In the genomic region with DNA sequence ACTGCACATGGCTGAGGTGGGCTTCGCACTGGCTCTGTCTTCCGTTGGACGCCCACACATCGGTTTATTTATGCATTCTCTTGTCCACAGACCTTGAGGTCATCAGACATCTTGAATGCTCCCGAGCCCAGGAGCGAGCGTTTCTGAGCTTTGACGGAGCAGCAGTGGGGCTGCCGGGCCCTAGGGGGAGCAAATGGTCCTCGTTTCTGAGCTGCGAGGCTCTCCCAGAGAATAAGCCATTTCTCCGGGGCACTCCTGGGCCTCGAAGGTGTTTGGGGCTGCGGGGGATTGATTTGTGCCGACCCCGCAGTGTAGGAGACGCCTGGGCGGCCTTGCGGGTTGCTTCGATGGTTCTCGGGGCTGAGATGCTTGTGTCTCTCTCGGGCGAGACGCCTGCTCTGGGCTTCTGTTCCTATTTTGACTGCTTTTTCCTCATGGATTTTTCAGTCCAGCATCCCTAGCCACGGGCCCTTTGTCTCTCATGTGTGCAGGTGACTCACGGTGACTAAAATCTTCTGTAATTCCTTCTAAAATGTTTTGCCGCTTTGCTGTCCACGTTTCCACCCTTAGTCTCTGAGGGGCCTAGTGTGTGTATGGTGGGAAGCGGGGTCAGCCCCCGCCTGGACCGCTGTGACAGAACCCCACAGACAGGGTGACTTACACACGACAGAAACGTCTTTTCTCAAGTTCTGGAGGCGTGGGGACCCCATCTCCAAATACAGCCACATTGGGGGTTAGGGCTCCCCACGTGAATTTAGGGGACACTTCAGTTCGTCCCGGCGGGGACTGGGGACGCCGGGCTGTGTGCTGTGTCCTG, we compare ENCODE assay signal across 9 cellular contexts.
DNase-seq lines count a peak whose midpoint lies in the region; ATAC-seq and TF ChIP-seq lines count a peak whose summit lies in the region.
"Had no signal": no experiment of that assay in that cellular context is flagged by ENCODE, and none has a peak within 500 bp of the region (broad histone marks: within the 10 kb centered on the region; RNA-seq: fewer than 3 reads in every experiment).

No MANE protein-coding gene starts in this region.

- peak; percentile 80 for DNase-seq in HFFc6
- peak; percentile 40 for DNase-seq in activated CD4-positive, alpha-beta memory T cell treated with anti-CD3 and anti-CD28 coated beads for 36 hours
- peak; percentile 61 for DNase-seq in fibroblast of pulmonary artery (ENCODE audit: low read depth)
- DNase-seq in neuronal stem cell (ENCODE audit: low spot score): peak; percentile 35
- DNase-seq in NCI-H187 treated with DMSO at 0.1 percent for 48 hours (lab: John Stamatoyannopoulos, UW): no peak
- no peak for DNase-seq in DMS79 (lab: John Stamatoyannopoulos, UW)

- no peak overlapping the region for H2AK5ac ChIP-seq in neuronal stem cell (ENCODE audit: low read depth, low read length)

- peaks cover 0 to 95% (median 31%) of the 10 kb centered on the region in 11 experiments; a peak in 16 of 22 replicates for H4K20me1 ChIP-seq in BLaER1 treated with 17β-estradiol and CSF1 and Interleukin-3, amounts not matched to agents 10 nM and 100 nM

- intact Hi-C loops in activated CD4-positive, alpha-beta memory T cell treated with anti-CD3 and anti-CD28 coated beads for 36 hours (cut with micrococcal nuclease): loop anchor here (1.0 to 2.0 kb wide), 3 partner anchors 17 to 213 kb away; a partner anchor contains a TSS

- H3K27ac Mint-ChIP-seq in HFFc6: peak overlapping the region; percentile 100
- peak overlapping the region; percentile 49 for H3K27ac Mint-ChIP-seq in activated CD4-positive, alpha-beta memory T cell treated with anti-CD3 and anti-CD28 coated beads for 36 hours

- peak overlapping the region; percentile 5 for H2BK15ac ChIP-seq in neuronal stem cell (ENCODE audit: low read length)

- H3K27ac ChIP-seq in BLaER1 treated with 17β-estradiol and CSF1 and Interleukin-3, amounts not matched to agents 10 nM and 100 nM: peak overlapping the region; percentile 18 to 73 (median 66); a peak in 21 of 22 replicates
- H3K27ac ChIP-seq in neuronal stem cell (replicated peaks; ENCODE audit: low read length): peak overlapping the region; percentile 21
- H3K27ac ChIP-seq: KMS-11 had no signal

- no peak overlapping the region for H4K8ac ChIP-seq in neuronal stem cell (ENCODE audit: low read depth, low read length)

- H3K9me3 ChIP-seq in BLaER1 treated with 17β-estradiol and CSF1 and Interleukin-3, amounts not matched to agents 10 nM and 100 nM (replicated peaks in 1 of 11): no peaks in the 10 kb centered on the region
- peaks cover 0 to 1% of the 10 kb centered on the region in 2 donors for H3K9me3 ChIP-seq in neuronal stem cell (replicated peaks in 1 of 2; ENCODE audit: control insufficient read depth in 2 of 2, insufficient read depth in 1 of 2, low read depth in 1 of 2, low read length in 2 of 2)

- H3K23ac ChIP-seq in neuronal stem cell (ENCODE audit: low read depth, low read length, poor library complexity): peak overlapping the region; percentile 6

- peak overlapping the region; percentile 43 to 72 (median 58) for H3K4me3 ChIP-seq in BLaER1 treated with 17β-estradiol and CSF1 and Interleukin-3, amounts not matched to agents 10 nM and 100 nM
- H3K4me3 ChIP-seq in fibroblast of pulmonary artery (replicated peaks; ENCODE audit: low read depth, low read length) (peak overlapping the region; percentile 49), neuronal stem cell (ENCODE audit: low read length in 2 of 2) (peak overlapping the region in 1 of 2 donors; percentile 33)

- peak overlapping the region; percentile 71 for H2AFZ ChIP-seq in neuronal stem cell (ENCODE audit: low read length)

- CTCF ChIA-PET in activated CD4-positive, alpha-beta memory T cell treated with anti-CD3 and anti-CD28 coated beads for 36 hours (lab: Charles Lee): interaction anchor here (0.5 to 1.2 kb wide), 6 partner anchors 42 to 1130 kb away, joined by 4 to 11 read pairs (median 6); a partner anchor contains a TSS

- no peak overlapping the region for H3K4ac ChIP-seq in neuronal stem cell (ENCODE audit: low read length)

- POLR2A ChIA-PET in activated CD4-positive, alpha-beta memory T cell treated with anti-CD3 and anti-CD28 coated beads for 36 hours (lab: Charles Lee): no interaction called here

- H3K4me1 Mint-ChIP-seq in HFFc6 (ENCODE audit: low read depth): peaks cover 33% of the 10 kb centered on the region
- peaks cover 21% of the 10 kb centered on the region for H3K4me1 Mint-ChIP-seq in activated CD4-positive, alpha-beta memory T cell treated with anti-CD3 and anti-CD28 coated beads for 36 hours (ENCODE audit: low read depth)

- H3K14ac ChIP-seq in neuronal stem cell (ENCODE audit: low read length): peak overlapping the region; percentile 11

- H2BK12ac ChIP-seq in neuronal stem cell (ENCODE audit: low read length): no peak overlapping the region

- peak; percentile 72 for TF ChIP-seq CTCF in HFFc6 (IDR thresholded peaks at IDR 0.05)
- peak; percentile 50 for TF ChIP-seq CTCF in fibroblast of pulmonary artery (IDR thresholded peaks at IDR 0.05; ENCODE audit: low read length, missing control alignments)

- H2BK5ac ChIP-seq in neuronal stem cell (ENCODE audit: low read length): no peak overlapping the region

- peak overlapping the region; percentile 76 for H3K18ac ChIP-seq in neuronal stem cell (ENCODE audit: low read length)

- H3K36me3 Mint-ChIP-seq in HFFc6 (ENCODE audit: low read depth): no peaks in the 10 kb centered on the region
- H3K36me3 Mint-ChIP-seq in activated CD4-positive, alpha-beta memory T cell treated with anti-CD3 and anti-CD28 coated beads for 36 hours: no peaks in the 10 kb centered on the region

- ATAC-seq in HG03378 (IDR thresholded peaks at IDR 0.05; ENCODE audit: unreplicated experiment): no peak

- H3K27me3 ChIP-seq in BLaER1 treated with 17β-estradiol and CSF1 and Interleukin-3, amounts not matched to agents 10 nM and 100 nM: peaks cover 0 to 6% (median 0%) of the 10 kb centered on the region in 11 experiments; a peak in 4 of 22 replicates
- H3K27me3 ChIP-seq in neuronal stem cell (ENCODE audit: control insufficient read depth in 3 of 3, insufficient read depth in 3 of 3, low read depth in 1 of 3, low read length in 3 of 3): peaks cover 0 to 16% (median 0%) of the 10 kb centered on the region in 3 experiments

- no peaks in the 10 kb centered on the region for H3K9me3 Mint-ChIP-seq in HFFc6
- H3K9me3 Mint-ChIP-seq in activated CD4-positive, alpha-beta memory T cell treated with anti-CD3 and anti-CD28 coated beads for 36 hours: no peaks in the 10 kb centered on the region

- H4K91ac ChIP-seq in neuronal stem cell (ENCODE audit: low read depth, low read length, poor library complexity): no peak overlapping the region

- peaks cover 18% of the 10 kb centered on the region for H3K79me1 ChIP-seq in neuronal stem cell (ENCODE audit: low read depth, low read length)

- peaks cover 40 to 97% (median 93%) of the 10 kb centered on the region in 10 experiments for H3K4me1 ChIP-seq in BLaER1 treated with 17β-estradiol and CSF1 and Interleukin-3, amounts not matched to agents 10 nM and 100 nM
- peaks cover 42 to 47% of the 10 kb centered on the region in 2 donors for H3K4me1 ChIP-seq in neuronal stem cell (ENCODE audit: control insufficient read depth in 2 of 2, insufficient read depth in 1 of 2, low read depth in 1 of 2, low read length in 2 of 2)

- no peak overlapping the region for H2BK120ac ChIP-seq in neuronal stem cell (ENCODE audit: low read depth, low read length)

- peak overlapping the region; percentile 84 to 100 (median 94) for H3K4me2 ChIP-seq in BLaER1 treated with 17β-estradiol and CSF1 and Interleukin-3, amounts not matched to agents 10 nM and 100 nM
- H3K4me2 ChIP-seq in neuronal stem cell (ENCODE audit: insufficient read depth, low read length, poor library complexity, severe bottlenecking): peak overlapping the region; percentile 71
- H3K4me2 ChIP-seq: KMS-11 had no signal

- peaks cover 4% of the 10 kb centered on the region for H3K27me3 Mint-ChIP-seq in HFFc6 (ENCODE audit: insufficient read depth)
- H3K27me3 Mint-ChIP-seq in activated CD4-positive, alpha-beta memory T cell treated with anti-CD3 and anti-CD28 coated beads for 36 hours: no peaks in the 10 kb centered on the region

- peaks cover 0 to 17% (median 0%) of the 10 kb centered on the region in 11 experiments; a peak in 1 of 22 replicates for H3K36me3 ChIP-seq in BLaER1 treated with 17β-estradiol and CSF1 and Interleukin-3, amounts not matched to agents 10 nM and 100 nM
- H3K36me3 ChIP-seq in neuronal stem cell (replicated peaks in 1 of 2; ENCODE audit: control insufficient read depth in 2 of 2, insufficient read depth in 2 of 2, low read length in 2 of 2): no peaks in the 10 kb centered on the region

- H3K4me3 Mint-ChIP-seq in HFFc6: peak overlapping the region; percentile 89
- peak overlapping the region; percentile 77 for H3K4me3 Mint-ChIP-seq in activated CD4-positive, alpha-beta memory T cell treated with anti-CD3 and anti-CD28 coated beads for 36 hours

- no CpG with 5 or more reads among the region's 40 CpGs for WGBS in neuronal stem cell (ENCODE audit: extremely low coverage in 2 of 2, insufficient read length in 2 of 2, insufficient replicate concordance in 1 of 2), 2 donors

- peak overlapping the region; percentile 50 to 82 (median 65); a peak in 21 of 22 replicates for H3K9ac ChIP-seq in BLaER1 treated with 17β-estradiol and CSF1 and Interleukin-3, amounts not matched to agents 10 nM and 100 nM
- peak overlapping the region; percentile 25 for H3K9ac ChIP-seq in neuronal stem cell (ENCODE audit: low read depth, low read length, poor library complexity)
- H3K9ac ChIP-seq: KMS-11 had no signal

Comparison
In these comparisons a context has a peak if more than half of its experiments do, and no peak if none do; other contexts are left out.
1. DNase-seq: peak in HFFc6 (single experiment), activated CD4-positive, alpha-beta memory T cell treated with anti-CD3 and anti-CD28 coated beads for 36 hours (single experiment), fibroblast of pulmonary artery (single experiment) and neuronal stem cell (single experiment); none in NCI-H187 treated with DMSO at 0.1 percent for 48 hours (single experiment) and DMS79 (single experiment).